In the genomic region with DNA sequence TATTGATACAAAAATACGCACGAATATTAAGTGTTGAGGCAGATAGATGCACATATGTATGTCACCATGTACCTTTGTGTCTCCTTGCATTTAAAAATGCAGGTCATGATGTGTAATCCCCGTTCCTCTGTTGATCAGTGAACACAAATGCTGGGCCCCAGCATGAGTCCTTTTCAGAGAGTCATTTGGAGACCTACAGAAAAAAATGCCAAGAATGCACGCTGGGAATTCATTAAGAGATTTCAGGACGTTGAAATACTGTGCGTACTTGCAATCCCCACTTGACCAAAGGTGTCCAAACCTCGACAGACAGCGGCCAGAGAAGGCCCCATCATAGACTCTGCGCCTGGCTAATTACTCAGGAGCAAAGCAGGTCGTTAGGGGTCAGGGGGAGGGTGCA, we compare ENCODE assay signal across 25 cellular contexts.
"Had no signal": no experiment of that assay in that cellular context is flagged by ENCODE, and none has a peak within 500 bp of the region (broad histone marks: within the 10 kb centered on the region; RNA-seq: fewer than 3 reads in every experiment).

No MANE protein-coding gene starts in this region.

- H3K36me3 ChIP-seq: colonic mucosa, stomach, thyroid gland had no signal

- H3K79me2 ChIP-seq: parathyroid adenoma had no signal

- H3K27ac ChIP-seq: colonic mucosa, parathyroid adenoma, psoas muscle, stomach, thyroid gland had no signal

- H2AFZ ChIP-seq: parathyroid adenoma had no signal

- H3K4me3 ChIP-seq: colonic mucosa, psoas muscle, stomach, thyroid gland had no signal

- H3K4me1 ChIP-seq: colonic mucosa, parathyroid adenoma, psoas muscle, stomach had no signal

- H3K27me3 ChIP-seq: colonic mucosa, stomach, thyroid gland had no signal

- ATAC-seq: activated CD4-positive, alpha-beta T cell treated with anti-CD3 and anti-CD28 coated beads for 36 hours; activated CD8-positive, alpha-beta memory T cell treated with anti-CD3 and anti-CD28 coated beads, Interleukin-2, amount 10 ng/mL, durations not matched to agents 7 days and 5 days; activated CD8-positive, alpha-beta T cell treated with anti-CD3 and anti-CD28 coated beads, Interleukin-2, amount 10 ng/mL, durations not matched to agents 7 days and 5 days; activated naive CD4-positive, alpha-beta T cell treated with anti-CD3 and anti-CD28 coated beads, Interleukin-2, amount 50 U/mL, for 72 hours; left colon; naive thymus-derived CD4-positive, alpha-beta T cell; psoas muscle; right cardiac atrium; stimulated activated naive B cell treated with anti-CD40 and anti-IgM and Interleukin-4, amounts not matched to agents 10 μg/mL and 1 μg/mL and 100 μg/mL, for 72 hours had no signal

- FAIRE-seq: bronchial epithelial cell, frontal cortex, kidney had no signal

- H3K9ac ChIP-seq: parathyroid adenoma had no signal

- H3K9me3 ChIP-seq: colonic mucosa, psoas muscle, stomach, thyroid gland had no signal

- DNase-seq: activated CD4-positive, alpha-beta T cell treated with anti-CD3 and anti-CD28 coated beads for 36 hours; activated CD4-positive, CD25-positive, alpha-beta regulatory T cell; activated CD8-positive, alpha-beta memory T cell treated with anti-CD3 and anti-CD28 coated beads, Interleukin-2, amount 10 ng/mL, durations not matched to agents 7 days and 5 days; activated CD8-positive, alpha-beta T cell treated with anti-CD3 and anti-CD28 coated beads, Interleukin-2, amount 10 ng/mL, durations not matched to agents 7 days and 5 days; activated T-cell treated with anti-CD3 and anti-CD28 coated beads, Interleukin-2, amount 50 U/mL, for 48 hours; colonic mucosa; effector memory CD4-positive, alpha-beta T cell; immature natural killer cell; kidney; left colon; midbrain; naive thymus-derived CD4-positive, alpha-beta T cell; occipital lobe; psoas muscle; right cardiac atrium; stimulated activated CD4-positive, alpha-beta T cell treated with anti-CD3 and anti-CD28 coated beads, Interleukin-15, amount 100 ng/mL, for 24 hours; stimulated activated CD4-positive, alpha-beta T cell treated with anti-CD3 and anti-CD28 coated beads, Interleukin-2, amount 100 ng/mL, for 24 hours; stimulated activated naive B cell treated with anti-CD40 and anti-IgM and Interleukin-4, amounts not matched to agents 10 μg/mL and 1 μg/mL and 100 μg/mL, for 72 hours; stomach; T-helper 1 cell; thyroid gland had no signal
